Comparison of ENCODE assay signal across 7 cellular contexts in genomic region chr7:66655113-66655806, GRCh38. TPM values are rescaled to one million over a fixed set of nuclear protein-coding genes. Genes with fewer than 3 reads are reported as not detected.
DNase-seq lines count a peak whose midpoint lies in the region; ATAC-seq, FAIRE-seq and TF ChIP-seq lines count a peak whose summit lies in the region.
"Not testable (repeated sequence)": the region's sequence is repeated elsewhere in the genome, so short reads cannot be mapped to it uniquely, and the experiment has no call there.

No MANE protein-coding gene starts in this region.

- not testable (repeated sequence) for TF ChIP-seq POLR2A in GM12892 (IDR thresholded peaks at IDR 0.05; ENCODE audit: low read depth, low read length)

- not testable (repeated sequence) for H3K9me3 ChIP-seq in pancreas

- ATAC-seq in HG02973 (IDR thresholded peaks at IDR 0.05; ENCODE audit: unreplicated experiment) (peak; percentile 15), pancreas (peak; percentile 59 to 72 (median 63))

- not testable (repeated sequence) for H3K4me1 ChIP-seq in pancreas

- H3K27ac ChIP-seq in dorsolateral prefrontal cortex (peak overlapping the region in 58 of 59 donors; percentile 90 to 99 (median 98)), pancreas (peak overlapping the region; percentile 96 to 99 (median 98))

- H3K4me3 ChIP-seq in dorsolateral prefrontal cortex = peak overlapping the region; percentile 68 to 99 (median 92)
- peak overlapping the region; percentile 60 to 97 (median 81) for H3K4me3 ChIP-seq in pancreas

- not testable (repeated sequence) for H3K27me3 ChIP-seq in dorsolateral prefrontal cortex, pancreas

- WGBS in pancreas, 2 donors = 3 to 4% methylated on average over 28 of the region's 28 CpGs

- not testable (repeated sequence) for TF ChIP-seq CTCF in dorsolateral prefrontal cortex (IDR thresholded peaks at IDR 0.05 in 54 of 56, conservative IDR thresholded peaks at IDR 0.05 in 2 of 56; ENCODE audit: low read depth in 1 of 56, partially characterized antibody in 56 of 56); pancreas (IDR thresholded peaks at IDR 0.05)

- intact Hi-C loops in dorsolateral prefrontal cortex (cut with DNase I) = loop anchor here (2.0 to 10.0 kb wide), 2 partner anchors 14 to 190 kb away; no protein-coding TSS in a partner anchor
- intact Hi-C loops in pancreas (cut with DNase I) = not testable (repeated sequence)

- not testable (repeated sequence) for H3K36me3 ChIP-seq in pancreas

- not testable (repeated sequence) for DNase-seq in GM12892 (ENCODE audit: insufficient read length)
- DNase-seq in NCI-H69 (lab: John Stamatoyannopoulos, UW) (peak; percentile 57), dorsolateral prefrontal cortex (peak in 2 of 10 donors; percentile 11 to 29), iPS-NIHi11 (ENCODE audit: low spot score) (peak; percentile 26), pancreas (peak in 4 of 6 donors; percentile 45 to 56 (median 53))
- peak; percentile 69 for DNase-seq in activated CD8-positive, alpha-beta memory T cell treated with anti-CD3 and anti-CD28 coated beads for 24 hours

- FAIRE-seq in GM12892 (lab: Jason Lieb, UNC) = peak; percentile 48
- not testable (repeated sequence) for FAIRE-seq in pancreas (lab: Jason Lieb, UNC)

RNA-seq across cellular contexts. Expression of gene KCTD7, which starts 26.6 kb away (rescaled TPM):
- polyA plus RNA-seq in GM12892 (2012; ENCODE audit: missing spikeins) = 8.2 TPM
- 10 to 100 TPM; 24.3 to 52.8 (median 34.0) TPM for total RNA-seq in dorsolateral prefrontal cortex
- total RNA-seq in pancreas = 1 to 10 TPM; 1.8 to 5.4 (median 2.5) TPM
- polyA plus RNA-seq in pancreas = 1 to 10 TPM; 2.2 to 4.9 TPM
